In the genomic region with DNA sequence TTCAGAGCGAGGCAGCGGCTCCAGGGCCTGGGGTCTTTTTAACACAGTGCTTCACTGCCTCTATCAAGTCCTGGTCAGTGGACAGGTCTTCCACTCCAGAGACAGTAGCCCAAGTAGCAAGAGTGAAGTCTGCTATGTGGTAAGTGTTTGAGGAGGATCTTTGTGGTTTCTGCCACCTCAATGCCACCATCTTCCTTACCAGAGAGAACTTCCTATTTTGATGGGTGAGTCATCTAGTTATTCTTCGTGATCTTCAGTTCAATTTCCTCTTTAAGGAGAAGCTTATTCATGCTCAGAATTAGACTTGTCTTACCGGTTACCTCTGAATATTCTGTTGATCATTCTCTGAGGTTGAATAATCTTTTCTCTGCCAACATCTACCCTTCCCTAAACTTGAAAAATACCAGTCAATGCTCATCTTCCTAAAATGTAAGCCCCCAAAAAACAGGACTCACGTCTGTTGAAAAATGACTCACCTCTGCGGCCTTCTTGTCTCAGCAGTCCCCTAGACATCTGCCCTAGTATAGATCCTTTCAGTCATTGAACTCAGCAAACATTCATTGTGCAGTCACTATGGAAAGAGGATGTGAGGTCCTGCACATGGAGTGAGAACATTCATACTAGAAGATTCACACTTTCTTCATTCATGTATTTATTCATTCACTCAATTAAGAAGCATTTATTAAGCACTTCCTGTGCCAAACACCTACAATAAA, we compare ENCODE assay signal across 8 cellular contexts. TPM values are rescaled to one million over a fixed set of nuclear protein-coding genes. Genes with fewer than 3 reads are reported as not detected.
A peak's percentile ranks its signal among the peaks of the same experiment; 100 is the strongest.
DNase-seq lines count a peak whose midpoint lies in the region; ATAC-seq and TF ChIP-seq lines count a peak whose summit lies in the region.

No MANE protein-coding gene starts in this region.

- H3K4me1 Mint-ChIP-seq in dendritic cell treated with granulocyte-macrophage colony-stimulating factor and Interleukin-4, amounts not matched to agents 40 ng/mL and 50 ng/mL, for 4 days (ENCODE audit: low read depth), result peaks cover 74% of the 10 kb centered on the region

- H4K20me1 ChIP-seq in DOHH2 (ENCODE audit: control insufficient read depth, insufficient read depth, low read depth, low read length), result no peaks in the 10 kb centered on the region

- H3K9me3 ChIP-seq in DOHH2 (ENCODE audit: control insufficient read depth, insufficient read depth, low read length) (no peaks in the 10 kb centered on the region), prostate gland (no peaks in the 10 kb centered on the region)

- H3K9me3 Mint-ChIP-seq in dendritic cell treated with granulocyte-macrophage colony-stimulating factor and Interleukin-4, amounts not matched to agents 40 ng/mL and 50 ng/mL, for 4 days, result no peaks in the 10 kb centered on the region

- peaks cover 32% of the 10 kb centered on the region for H3K4me1 ChIP-seq in DOHH2 (ENCODE audit: control insufficient read depth, low read length)
- no peaks in the 10 kb centered on the region for H3K4me1 ChIP-seq in prostate gland (replicated peaks)

- H3K27me3 ChIP-seq in DOHH2 (ENCODE audit: control insufficient read depth, low read length), result no peaks in the 10 kb centered on the region
- no peaks in the 10 kb centered on the region for H3K27me3 ChIP-seq in prostate gland (replicated peaks; ENCODE audit: insufficient read depth)

- peaks cover 8% of the 10 kb centered on the region; the same call in 1 of the 2 replicates for H3F3A ChIP-seq in DOHH2 (ENCODE audit: control insufficient read depth, insufficient read depth)

- H3K27ac Mint-ChIP-seq in dendritic cell treated with granulocyte-macrophage colony-stimulating factor and Interleukin-4, amounts not matched to agents 40 ng/mL and 50 ng/mL, for 4 days, result peak overlapping the region; percentile 84

- H3K27ac ChIP-seq in DOHH2 (ENCODE audit: low read depth, low read length) (no peak overlapping the region), prostate gland (no peak overlapping the region)

- intact Hi-C loops in dendritic cell treated with granulocyte-macrophage colony-stimulating factor and Interleukin-4, amounts not matched to agents 40 ng/mL and 50 ng/mL, for 4 days (cut with micrococcal nuclease), result no loop called here
- intact Hi-C loops in prostate gland (cut with DNase I), result no loop called here

- TF ChIP-seq POLR2A in prostate gland (IDR thresholded peaks at IDR 0.05), result no peak

- DNase-seq in SIG-M5 treated with dmso at 0.1 percent for 504 hours (lab: John Stamatoyannopoulos, UW; ENCODE audit: unreplicated experiment) (peak; percentile 99), dedifferentiated amniotic fluid mesenchymal stem cell (ENCODE audit: extremely low spot score) (no peak), prostate gland (ENCODE audit: low spot score) (no peak)
- DNase-seq in stimulated activated CD8-positive, alpha-beta memory T cell treated with anti-CD3 and anti-CD28 coated beads, Interleukin-15, amount 100 ng/mL, for 1 hour (ENCODE audit: low read depth), result peak; percentile 6

- H3K4me2 ChIP-seq in DOHH2 (ENCODE audit: low read length), result peak overlapping the region; percentile 15

- WGBS in prostate gland, result 87% methylated on average over 6 of the region's 6 CpGs

- H3K36me3 ChIP-seq in DOHH2 (ENCODE audit: control insufficient read depth, low read length) (no peaks in the 10 kb centered on the region), prostate gland (no peaks in the 10 kb centered on the region)

- no peaks in the 10 kb centered on the region for H3K27me3 Mint-ChIP-seq in dendritic cell treated with granulocyte-macrophage colony-stimulating factor and Interleukin-4, amounts not matched to agents 40 ng/mL and 50 ng/mL, for 4 days

- H3K79me2 ChIP-seq in DOHH2 (ENCODE audit: control insufficient read depth, low read length), result no peaks in the 10 kb centered on the region

- peaks cover 13% of the 10 kb centered on the region for H3K36me3 Mint-ChIP-seq in dendritic cell treated with granulocyte-macrophage colony-stimulating factor and Interleukin-4, amounts not matched to agents 40 ng/mL and 50 ng/mL, for 4 days (ENCODE audit: low read depth)

- TF ChIP-seq CTCF in DOHH2 (IDR thresholded peaks at IDR 0.05; ENCODE audit: low read depth, low read length, poor library complexity, severe bottlenecking) (no peak), prostate gland (IDR thresholded peaks at IDR 0.05) (no peak)

- no peaks in the 10 kb centered on the region for H3K9me2 ChIP-seq in DOHH2 (replicated peaks; ENCODE audit: control insufficient read depth, low read length)

- H3K4me3 ChIP-seq in DOHH2 (ENCODE audit: low read length) (no peak overlapping the region), prostate gland (no peak overlapping the region)

- peak overlapping the region; percentile 35 for H3K4me3 Mint-ChIP-seq in dendritic cell treated with granulocyte-macrophage colony-stimulating factor and Interleukin-4, amounts not matched to agents 40 ng/mL and 50 ng/mL, for 4 days

- ATAC-seq in HG02678 (IDR thresholded peaks at IDR 0.05; ENCODE audit: unreplicated experiment), result peak; percentile 33
- ATAC-seq in GM21515 (IDR thresholded peaks at IDR 0.05; ENCODE audit: unreplicated experiment), result no peak

RNA-seq across cellular contexts. Expression of a gene that starts 32.2 kb away (rescaled TPM):
- total RNA-seq in prostate gland, result 100 to 1,000 TPM in 1 of 2 donors, 10 to 100 TPM in 1; 50.1 to 105 TPM

Comparison
In these comparisons a context has a peak if more than half of its experiments do, and no peak if none do; other contexts are left out.
1. DNase-seq: peak in SIG-M5 treated with dmso at 0.1 percent for 504 hours (single experiment) and stimulated activated CD8-positive, alpha-beta memory T cell treated with anti-CD3 and anti-CD28 coated beads, Interleukin-15, amount 100 ng/mL, for 1 hour (single experiment); none in dedifferentiated amniotic fluid mesenchymal stem cell (single experiment) and prostate gland (single experiment).